8 cellular contexts compared by ENCODE assay signal in the genomic region with DNA sequence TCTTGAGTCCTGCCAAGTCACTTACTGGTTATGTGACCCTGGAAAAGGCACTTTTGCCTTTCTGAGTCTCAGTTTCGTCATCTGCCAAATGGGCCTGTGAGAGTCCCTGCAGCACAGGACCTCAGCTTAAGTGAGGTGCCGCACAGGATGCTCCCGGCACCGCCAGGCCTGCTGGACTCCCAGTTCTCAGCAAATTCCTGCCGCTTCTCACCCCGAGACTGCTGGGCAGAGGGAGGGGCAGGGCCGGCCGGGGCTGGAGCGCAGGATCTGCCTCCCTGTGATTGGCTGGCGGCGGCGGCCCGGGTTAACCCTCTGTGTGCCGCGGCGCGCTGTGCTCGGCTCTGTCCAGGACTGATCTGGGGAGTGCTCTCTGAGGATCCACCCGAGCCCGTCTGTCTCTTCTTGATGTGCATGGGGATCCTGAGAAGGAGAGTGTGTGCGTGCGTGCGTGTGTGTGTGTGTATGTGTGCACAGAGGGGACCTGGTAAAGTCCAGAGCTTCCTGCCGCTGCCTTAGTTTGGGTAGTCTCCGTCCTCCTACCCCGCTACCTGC. TPM values are rescaled to one million over a fixed set of nuclear protein-coding genes. Genes with fewer than 3 reads are reported as not detected.
DNase-seq lines count a peak whose midpoint lies in the region; ATAC-seq and TF ChIP-seq lines count a peak whose summit lies in the region.

No MANE protein-coding gene starts in this region.

- H3K36me3 Mint-ChIP-seq in activated T-cell treated with anti-CD3 and anti-CD28 coated beads, Interleukin-2, amount 50 U/mL, for 72 hours (ENCODE audit: insufficient read depth in 2 of 2), result peaks cover 3 to 12% of the 10 kb centered on the region in 2 donors
- peaks cover 35% of the 10 kb centered on the region for H3K36me3 Mint-ChIP-seq in nephron progenitor cell (ENCODE audit: low read depth)

- H2AFZ ChIP-seq in Loucy (ENCODE audit: low read length), result no peak overlapping the region

- H3K27ac ChIP-seq in foreskin keratinocyte, result no peak overlapping the region

- H3F3A ChIP-seq in Loucy (ENCODE audit: low read depth), result no peaks in the 10 kb centered on the region

- no peaks in the 10 kb centered on the region for H3K9me2 ChIP-seq in Loucy (replicated peaks; ENCODE audit: low read depth, low read length)

- H3K79me2 ChIP-seq in Loucy (ENCODE audit: insufficient read depth, low read length), result peaks cover 73% of the 10 kb centered on the region

- H3K4me3 ChIP-seq in GM08714 (ENCODE audit: low read length), result peak overlapping the region; percentile 45; the same call in 1 of the 2 replicates
- H3K4me3 ChIP-seq in Loucy (ENCODE audit: low read length, poor library complexity, severe bottlenecking), result peak overlapping the region; percentile 78

- TF ChIP-seq CTCF in Loucy (conservative IDR thresholded peaks at IDR 0.05; ENCODE audit: low read length), result no peak
- TF ChIP-seq CTCF in foreskin keratinocyte (conservative IDR thresholded peaks at IDR 0.05), result no peak
- peak; percentile 4 for TF ChIP-seq CTCF in nephron progenitor cell (IDR thresholded peaks at IDR 0.05)

- peak overlapping the region; percentile 17 for H3K9ac ChIP-seq in Loucy (ENCODE audit: low read depth, low read length, poor library complexity, severe bottlenecking)

- H3K27me3 ChIP-seq in Loucy (ENCODE audit: insufficient read depth, low read length, poor library complexity, severe bottlenecking), result no peaks in the 10 kb centered on the region
- H3K27me3 ChIP-seq in foreskin keratinocyte, result no peaks in the 10 kb centered on the region

- ATAC-seq in activated T-cell treated with anti-CD3 and anti-CD28 coated beads, Interleukin-2, amount 50 U/mL, for 72 hours (replicated peaks in 1 of 2), result peak; percentile 69 to 70
- ATAC-seq in foreskin keratinocyte (peak; percentile 74), GM19397 (IDR thresholded peaks at IDR 0.05; ENCODE audit: unreplicated experiment) (no peak)

- H3K4me3 Mint-ChIP-seq in activated T-cell treated with anti-CD3 and anti-CD28 coated beads, Interleukin-2, amount 50 U/mL, for 72 hours, result peak overlapping the region; percentile 79 to 91
- peak overlapping the region; percentile 80 for H3K4me3 Mint-ChIP-seq in nephron progenitor cell

- H3K4me1 Mint-ChIP-seq in activated T-cell treated with anti-CD3 and anti-CD28 coated beads, Interleukin-2, amount 50 U/mL, for 72 hours (ENCODE audit: low read depth), result peaks cover 56% of the 10 kb centered on the region
- peaks cover 38% of the 10 kb centered on the region for H3K4me1 Mint-ChIP-seq in nephron progenitor cell

- no peaks in the 10 kb centered on the region for H3K27me3 Mint-ChIP-seq in activated T-cell treated with anti-CD3 and anti-CD28 coated beads, Interleukin-2, amount 50 U/mL, for 72 hours (ENCODE audit: low read depth)
- no peaks in the 10 kb centered on the region for H3K27me3 Mint-ChIP-seq in nephron progenitor cell (ENCODE audit: low read depth, poor library complexity)

- peak; percentile 94 for DNase-seq in 8988T
- peak; percentile 53 to 57 for DNase-seq in activated T-cell treated with anti-CD3 and anti-CD28 coated beads, Interleukin-2, amount 50 U/mL, for 72 hours
- DNase-seq in foreskin keratinocyte, result peak in 1 of 2 donors; percentile 53
- peak; percentile 84 for DNase-seq in nephron progenitor cell
- DNase-seq in NCI-H446 treated with DMSO at 0.1 percent for 48 hours (lab: John Stamatoyannopoulos, UW), result no peak

- H3K4me1 ChIP-seq in Loucy (ENCODE audit: insufficient read depth, low read length, poor library complexity, severe bottlenecking) (peaks cover 34% of the 10 kb centered on the region), foreskin keratinocyte (no peaks in the 10 kb centered on the region)

- H3K27ac Mint-ChIP-seq in activated T-cell treated with anti-CD3 and anti-CD28 coated beads, Interleukin-2, amount 50 U/mL, for 72 hours, result peak overlapping the region; percentile 23
- no peak overlapping the region for H3K27ac Mint-ChIP-seq in nephron progenitor cell

- no peaks in the 10 kb centered on the region for H3K9me3 Mint-ChIP-seq in activated T-cell treated with anti-CD3 and anti-CD28 coated beads, Interleukin-2, amount 50 U/mL, for 72 hours
- no peaks in the 10 kb centered on the region for H3K9me3 Mint-ChIP-seq in nephron progenitor cell

- peaks cover 36% of the 10 kb centered on the region; the same call in 1 of the 2 replicates for H3K36me3 ChIP-seq in Loucy (ENCODE audit: insufficient read depth, low read length)

- no peaks in the 10 kb centered on the region for H3K9me3 ChIP-seq in Loucy (ENCODE audit: insufficient read depth, low read depth, low read length)

- peaks cover 34% of the 10 kb centered on the region for H4K20me1 ChIP-seq in Loucy (ENCODE audit: insufficient read depth, low read length, poor library complexity, severe bottlenecking)

- peak overlapping the region; percentile 90 for H3K4me2 ChIP-seq in Loucy (ENCODE audit: low read depth, low read length, poor library complexity, severe bottlenecking)

RNA-seq across cellular contexts. Expression of a gene that starts 8.6 kb away (rescaled TPM):
- 10 to 100 TPM; 20.3 to 21.2 TPM for total RNA-seq in activated T-cell treated with anti-CD3 and anti-CD28 coated beads, Interleukin-2, amount 50 U/mL, for 72 hours
- 5.5 and 6.1 TPM in 2 replicates for total RNA-seq in foreskin keratinocyte
- polyA plus RNA-seq in foreskin keratinocyte, result 2.2 and 2.6 TPM in 2 replicates

RNA-seq across cellular contexts. Expression of a gene that starts 18.9 kb away (rescaled TPM):
- 100 to 1,000 TPM; 154 to 165 TPM for total RNA-seq in activated T-cell treated with anti-CD3 and anti-CD28 coated beads, Interleukin-2, amount 50 U/mL, for 72 hours
- total RNA-seq in foreskin keratinocyte, result 5.0 and 5.5 TPM in 2 replicates
- 4.8 and 6.0 TPM in 2 replicates for polyA plus RNA-seq in foreskin keratinocyte

RNA-seq across cellular contexts. Expression of a gene that starts 46.3 kb away (rescaled TPM):
- not detected for total RNA-seq in activated T-cell treated with anti-CD3 and anti-CD28 coated beads, Interleukin-2, amount 50 U/mL, for 72 hours
- total RNA-seq in foreskin keratinocyte, result not detected in 2 replicates
- polyA plus RNA-seq in foreskin keratinocyte, result not detected in 2 replicates

Comparison
In these comparisons a context has a peak if more than half of its experiments do, and no peak if none do; other contexts are left out.
1. RNA of a gene that starts 18.9 kb away (total RNA-seq): 154 to 165 TPM in activated T-cell treated with anti-CD3 and anti-CD28 coated beads, Interleukin-2, amount 50 U/mL, for 72 hours; 5.0 to 5.5 TPM in foreskin keratinocyte; every median in the first group is over 10 times any median in the second.